Comparison of ENCODE assay signal across 7 cellular contexts in genomic region chr4:30717208-30718020, GRCh38. TPM values are rescaled to one million over a fixed set of nuclear protein-coding genes. Genes with fewer than 3 reads are reported as not detected.
DNase-seq lines count a peak whose midpoint lies in the region; ATAC-seq, FAIRE-seq and TF ChIP-seq lines count a peak whose summit lies in the region.

No MANE protein-coding gene starts in this region.

- H3K9me3 ChIP-seq in ES-I3 (ENCODE audit: control insufficient read depth, insufficient read depth, low read length) (no peaks in the 10 kb centered on the region), T-helper 17 cell (ENCODE audit: control insufficient read depth, low read length, poor library complexity, severe bottlenecking) (no peaks in the 10 kb centered on the region), esophagus (ENCODE audit: control insufficient read depth in 2 of 2, insufficient read depth in 1 of 2, low read depth in 1 of 2, low read length in 1 of 2) (peaks cover 0 to 6% of the 10 kb centered on the region in 2 donors), transverse colon (no peaks in the 10 kb centered on the region)

- no peak overlapping the region for H3K27ac Mint-ChIP-seq in T-helper 17 cell

- H3K9ac ChIP-seq in ES-I3 (ENCODE audit: low read depth, low read length): peak overlapping the region; percentile 73

- WGBS in esophagus, 2 donors: 1 to 2% methylated on average over 55 of the region's 55 CpGs
- 5% methylated on average over 48 of the region's 55 CpGs; no CpG with 5 or more reads in 1 of the 2 donors for WGBS in transverse colon (ENCODE audit: low coverage in 1 of 2), 2 donors

- H3K36me3 ChIP-seq in ES-I3 (ENCODE audit: insufficient read depth, low read length): no peaks in the 10 kb centered on the region
- peaks cover 0 to 3% of the 10 kb centered on the region in 2 donors for H3K36me3 ChIP-seq in esophagus (ENCODE audit: control insufficient read depth in 2 of 2, insufficient read depth in 2 of 2, low read length in 1 of 2)
- no peaks in the 10 kb centered on the region for H3K36me3 ChIP-seq in transverse colon

- H3K36me3 Mint-ChIP-seq in T-helper 17 cell (ENCODE audit: low read depth): peaks cover 9% of the 10 kb centered on the region

- intact Hi-C loops in transverse colon (cut with DNase I; ENCODE audit: low total_unique reads): no loop called here

- peaks cover 0 to 2% of the 10 kb centered on the region in 2 donors for H3K27me3 ChIP-seq in esophagus (ENCODE audit: control insufficient read depth in 1 of 2, insufficient read depth in 2 of 2, low read length in 2 of 2)
- H3K27me3 ChIP-seq in transverse colon: peaks cover 52% of the 10 kb centered on the region

- peak overlapping the region; percentile 79 for H3K4me3 Mint-ChIP-seq in T-helper 17 cell

- peak overlapping the region; percentile 20 to 68 for H3K27ac ChIP-seq in esophagus (ENCODE audit: low read depth in 2 of 2, low read length in 1 of 2)
- H3K27ac ChIP-seq in transverse colon: peak overlapping the region; percentile 67 to 89 (median 80)

- TF ChIP-seq POLR2A in transverse colon (IDR thresholded peaks at IDR 0.05): no peak

- peak; percentile 6 for ATAC-seq in HG02870 (IDR thresholded peaks at IDR 0.05; ENCODE audit: unreplicated experiment)
- ATAC-seq in T-helper 17 cell: peak; percentile 21

- in situ Hi-C loops in transverse colon (cut with MboI; ENCODE audit: low pct_ligation_motif_present in 1 of 4, low pct_unique_long_range_greater_than_20kb in 1 of 4, low sequenced_read_pairs in 3 of 4): loop anchor here in 3 of 4 donors (25.0 kb wide), 3 partner anchors 320 to 970 kb away; no protein-coding TSS in a partner anchor

- H3K4me1 Mint-ChIP-seq in T-helper 17 cell: peaks cover 14% of the 10 kb centered on the region

- no peak for FAIRE-seq in D721Med (lab: Jason Lieb, UNC)

- no peak for TF ChIP-seq EP300 in transverse colon (IDR thresholded peaks at IDR 0.05; ENCODE audit: low read depth)

- DNase-seq in T-helper 17 cell (no peak), midbrain (lab: John Stamatoyannopoulos, UW) (peak; percentile 64), transverse colon (peak; percentile 17), D721Med (ENCODE audit: insufficient read length, low spot score) (no peak)

- H3K4me1 ChIP-seq in ES-I3 (ENCODE audit: insufficient read depth, low read length) (no peaks in the 10 kb centered on the region), esophagus (ENCODE audit: control insufficient read depth in 2 of 2, insufficient read depth in 2 of 2, low read length in 1 of 2) (peaks cover 0 to 5% of the 10 kb centered on the region in 2 donors), transverse colon (peaks cover 4 to 60% (median 23%) of the 10 kb centered on the region in 4 donors)

- TF ChIP-seq CTCF in transverse colon (IDR thresholded peaks at IDR 0.05) (no peak), D721Med (IDR thresholded peaks at IDR 0.05; ENCODE audit: insufficient read depth, missing control alignments) (no peak)

- peaks cover 44% of the 10 kb centered on the region for H3K27me3 Mint-ChIP-seq in T-helper 17 cell

- H3K4me3 ChIP-seq in esophagus (ENCODE audit: low read depth in 1 of 2, low read length in 2 of 2): peak overlapping the region; percentile 60 to 63
- H3K4me3 ChIP-seq in transverse colon: peak overlapping the region; percentile 39 to 73 (median 46)

RNA-seq across cellular contexts. Expression of gene PCDH7, which starts 2.8 kb away (rescaled TPM):
- total RNA-seq in T-helper 17 cell (not detected), transverse colon (100 to 1,000 TPM in 1 of 4 donors, 10 to 100 TPM in 3; 21.0 to 114 (median 26.1) TPM)
- polyA plus RNA-seq in esophagus: 1 to 10 TPM; 3.3 to 7.4 TPM

Comparison
In these comparisons a context has a peak if more than half of its experiments do, and no peak if none do; other contexts are left out.
1. DNase-seq: peak in midbrain (single experiment) and transverse colon (single experiment); none in T-helper 17 cell (0 of 3) and D721Med (single experiment).
2. RNA of gene PCDH7, which starts 2.8 kb away (total RNA-seq): 21.0 to 114 TPM in transverse colon; not detected in T-helper 17 cell; every median in the first group is over 10 times any median in the second.